In the genomic region with DNA sequence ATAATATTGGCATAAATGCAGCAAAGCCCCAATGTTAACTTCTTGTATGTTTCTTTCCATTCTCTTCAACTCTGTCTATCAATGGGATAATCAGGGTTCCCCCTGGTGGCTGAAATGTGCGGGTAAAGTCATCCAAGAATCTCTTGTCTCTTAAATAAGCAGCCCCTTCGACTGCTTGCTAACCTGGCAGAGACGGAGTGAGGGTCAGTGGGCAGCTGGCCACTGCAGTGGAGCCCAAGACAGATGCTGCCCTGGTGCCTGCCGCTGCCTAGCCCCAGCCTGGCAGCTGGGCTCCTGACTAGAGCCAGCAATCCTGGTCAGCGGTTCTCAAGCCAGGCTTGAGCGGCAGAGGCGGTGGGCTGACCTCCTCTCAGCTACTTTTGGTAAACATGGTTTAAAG, we compare ENCODE assay signal across 8 cellular contexts.
DNase-seq lines count a peak whose midpoint lies in the region; ATAC-seq, FAIRE-seq and TF ChIP-seq lines count a peak whose summit lies in the region.

No MANE protein-coding gene starts in this region.

- H3K4me3 ChIP-seq in esophagus muscularis mucosa (no peak overlapping the region), tibial artery (no peak overlapping the region)

- H3K27me3 ChIP-seq in esophagus muscularis mucosa = no peaks in the 10 kb centered on the region
- no peaks in the 10 kb centered on the region for H3K27me3 ChIP-seq in tibial artery

- TF ChIP-seq CTCF in esophagus muscularis mucosa (IDR thresholded peaks at IDR 0.05) (peak; percentile 53 to 77 (median 65)), tibial artery (IDR thresholded peaks at IDR 0.05) (peak; percentile 64 to 67)

- H3K4me1 ChIP-seq in esophagus muscularis mucosa (peaks cover 16 to 50% (median 39%) of the 10 kb centered on the region in 4 donors), tibial artery (peaks cover 0 to 12% (median 0%) of the 10 kb centered on the region in 4 donors)

- no peak overlapping the region for H3K4me3 Mint-ChIP-seq in naive thymus-derived CD8-positive, alpha-beta T cell

- H3K9me3 Mint-ChIP-seq in naive thymus-derived CD8-positive, alpha-beta T cell = no peaks in the 10 kb centered on the region

- intact Hi-C loops in esophagus muscularis mucosa (cut with DNase I) (loop anchor here (5.0 to 10.0 kb wide), 2 partner anchors 275 to 603 kb away; no protein-coding TSS in a partner anchor), tibial artery (cut with DNase I; ENCODE audit: low total_unique reads) (loop anchor here (5.0 kb wide), 1 partner anchor 600 kb away; no protein-coding TSS in a partner anchor)

- H3K27ac ChIP-seq in esophagus muscularis mucosa (replicated peaks in 1 of 4) (peak overlapping the region in 2 of 4 donors; percentile 23 to 32), tibial artery (no peak overlapping the region)

- WGBS in esophagus muscularis mucosa = 43% methylated on average over 7 of the region's 7 CpGs

- ATAC-seq in naive thymus-derived CD8-positive, alpha-beta T cell = no peak
- no peak for ATAC-seq in HG03135 (IDR thresholded peaks at IDR 0.05; ENCODE audit: unreplicated experiment)

- H3K9me3 ChIP-seq in esophagus muscularis mucosa (no peaks in the 10 kb centered on the region), tibial artery (no peaks in the 10 kb centered on the region)

- DNase-seq in COLO829 (ENCODE audit: low spot score) (peak; percentile 76), H54 (ENCODE audit: insufficient read length, low spot score) (peak; percentile 50), NCI-H2107 treated with DMSO at 0.1 percent for 48 hours (lab: John Stamatoyannopoulos, UW; ENCODE audit: unreplicated experiment) (peak; percentile 54), esophagus muscularis mucosa (ENCODE audit: extremely low spot score) (peak; percentile 92), tibial artery (peak in 1 of 2 donors; percentile 72)
- peak; percentile 52 to 56 for DNase-seq in activated CD4-positive, alpha-beta T cell treated with anti-CD3 and anti-CD28 coated beads, Interleukin-2, amount 50 U/mL, for 48 hours
- DNase-seq in naive thymus-derived CD8-positive, alpha-beta T cell = peak in 8 of 10 donors; percentile 6 to 47 (median 32)

- no peak overlapping the region for H3K27ac Mint-ChIP-seq in naive thymus-derived CD8-positive, alpha-beta T cell

- peaks cover 0 to 1% (median 0%) of the 10 kb centered on the region in 5 donors for H3K27me3 Mint-ChIP-seq in naive thymus-derived CD8-positive, alpha-beta T cell

- no peak for TF ChIP-seq POLR2A in H54 (IDR thresholded peaks at IDR 0.05; ENCODE audit: low read depth, low read length)
- no peak for TF ChIP-seq POLR2A in esophagus muscularis mucosa (IDR thresholded peaks at IDR 0.05; ENCODE audit: low read depth)

- peaks cover 0 to 2% (median 0%) of the 10 kb centered on the region in 4 donors for H3K4me1 Mint-ChIP-seq in naive thymus-derived CD8-positive, alpha-beta T cell

- POLR2A ChIA-PET in naive thymus-derived CD8-positive, alpha-beta T cell (lab: Charles Lee) = no interaction called here

- H3K36me3 ChIP-seq in esophagus muscularis mucosa (no peaks in the 10 kb centered on the region), tibial artery (no peaks in the 10 kb centered on the region)

- H3K36me3 Mint-ChIP-seq in naive thymus-derived CD8-positive, alpha-beta T cell = no peaks in the 10 kb centered on the region

- FAIRE-seq in H54 (lab: Jason Lieb, UNC) = peak; percentile 70

- TF ChIP-seq EP300 in esophagus muscularis mucosa (IDR thresholded peaks at IDR 0.05) = no peak
